ENCODE assay signal across 8 cellular contexts in the genomic region with DNA sequence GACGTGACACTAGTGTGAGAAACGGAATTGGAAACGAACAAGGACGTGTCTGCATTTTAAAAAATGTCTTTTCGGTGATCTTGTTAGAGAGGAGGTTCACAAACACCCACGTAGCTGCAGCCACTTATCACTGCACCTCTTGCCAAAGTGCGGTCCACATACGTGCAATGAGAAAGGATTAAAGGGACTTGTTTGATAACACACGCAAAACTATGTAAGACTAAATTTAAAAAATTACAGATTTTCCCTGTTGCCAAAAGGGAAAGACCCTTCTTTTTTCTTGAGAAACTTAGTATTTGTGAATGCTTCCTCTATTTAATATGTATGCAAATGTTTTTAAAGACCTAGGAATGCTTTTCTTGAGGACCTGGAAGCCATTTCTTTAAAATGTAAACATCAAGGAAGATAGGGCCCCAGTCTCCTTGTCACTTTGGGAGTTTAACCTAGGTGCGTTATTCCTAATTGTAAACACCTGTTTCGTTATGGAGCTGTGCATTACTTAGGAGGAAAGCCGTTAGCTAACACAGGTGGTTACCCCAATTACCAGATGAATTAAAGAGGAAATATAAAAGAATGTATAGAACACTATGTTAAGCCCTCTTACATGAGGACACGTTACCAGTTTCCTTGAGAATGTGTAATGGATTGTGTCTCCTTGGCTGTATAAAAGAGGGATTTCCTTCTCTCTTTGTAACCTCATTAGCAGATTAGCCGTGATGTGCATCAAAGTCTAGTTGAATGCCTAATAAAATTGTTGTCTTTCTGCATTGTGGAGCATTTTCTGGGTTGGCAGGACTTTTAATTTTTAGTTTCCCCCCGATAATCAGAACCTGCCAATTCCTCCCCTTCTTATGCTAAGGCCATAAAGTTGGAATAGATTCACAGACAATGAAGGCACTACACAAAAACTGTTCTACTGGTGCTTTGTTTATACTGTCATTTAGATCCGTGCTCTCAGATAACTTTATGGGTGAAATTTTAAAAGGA. TPM values are rescaled to one million over a fixed set of nuclear protein-coding genes. Genes with fewer than 3 reads are reported as not detected.
DNase-seq lines count a peak whose midpoint lies in the region; ATAC-seq and TF ChIP-seq lines count a peak whose summit lies in the region.

No MANE protein-coding gene starts in this region.

- H3K36me3 Mint-ChIP-seq in activated naive CD4-positive, alpha-beta T cell treated with anti-CD3 and anti-CD28 coated beads, Interleukin-2, amount 10 ng/mL, durations not matched to agents 7 days and 5 days = peaks cover 19% of the 10 kb centered on the region

- peaks cover 45% of the 10 kb centered on the region for H3K4me1 Mint-ChIP-seq in activated naive CD4-positive, alpha-beta T cell treated with anti-CD3 and anti-CD28 coated beads, Interleukin-2, amount 10 ng/mL, durations not matched to agents 7 days and 5 days

- no peak for DNase-seq in activated naive CD4-positive, alpha-beta T cell treated with anti-CD3 and anti-CD28 coated beads, Interleukin-2, amount 10 ng/mL, durations not matched to agents 7 days and 5 days
- no peak for DNase-seq in activated naive CD4-positive, alpha-beta T cell treated with Interleukin-2 at 50 U/mL for 16 hours
- no peak for DNase-seq in SJCRH30
- no peak for DNase-seq in esophagus squamous epithelium (lab: John Stamatoyannopoulos, UW)
- DNase-seq in pons (ENCODE audit: low spot score) = peak; percentile 56
- no peak for DNase-seq in COLO668 (lab: John Stamatoyannopoulos, UW; ENCODE audit: unreplicated experiment)

- H3K27ac ChIP-seq in SJCRH30 = peak overlapping the region; percentile 83; the same call in 1 of the 2 replicates
- H3K27ac ChIP-seq in esophagus squamous epithelium = peak overlapping the region; percentile 96 to 99 (median 96)

- H3K4me3 ChIP-seq in SJCRH30 = peak overlapping the region; percentile 74
- H3K4me3 ChIP-seq in esophagus squamous epithelium = peak overlapping the region; percentile 56 to 87 (median 80)

- TF ChIP-seq POLR2A in esophagus squamous epithelium (IDR thresholded peaks at IDR 0.05) = no peak

- H3K27me3 ChIP-seq in SJCRH30 = no peaks in the 10 kb centered on the region
- no peaks in the 10 kb centered on the region for H3K27me3 ChIP-seq in esophagus squamous epithelium

- intact Hi-C loops in esophagus squamous epithelium (cut with DNase I) = loop anchor here (10.0 kb wide), 2 partner anchors 152 to 258 kb away; a partner anchor contains a TSS

- H3K9me3 ChIP-seq in SJCRH30 (replicated peaks) (no peaks in the 10 kb centered on the region), esophagus squamous epithelium (no peaks in the 10 kb centered on the region)

- CTCF ChIA-PET in activated naive CD4-positive, alpha-beta T cell treated with anti-CD3 and anti-CD28 coated beads, Interleukin-2, amount 10 ng/mL, durations not matched to agents 7 days and 5 days (lab: Charles Lee) = interaction anchor here (0.8 to 1.0 kb wide), 2 partner anchors 10 to 65 kb away, joined by 3 read pairs; no protein-coding TSS in a partner anchor

- ATAC-seq in HG03378 (IDR thresholded peaks at IDR 0.05; ENCODE audit: unreplicated experiment) (no peak), GM18867 (IDR thresholded peaks at IDR 0.05; ENCODE audit: unreplicated experiment) (no peak)

- WGBS in esophagus squamous epithelium, 2 donors = 34% methylated on average over 16 of the region's 16 CpGs

- no peaks in the 10 kb centered on the region for H3K9me3 Mint-ChIP-seq in activated naive CD4-positive, alpha-beta T cell treated with anti-CD3 and anti-CD28 coated beads, Interleukin-2, amount 10 ng/mL, durations not matched to agents 7 days and 5 days

- H3K4me1 ChIP-seq in SJCRH30 (peaks cover 4% of the 10 kb centered on the region), esophagus squamous epithelium (peaks cover 0 to 25% (median 3%) of the 10 kb centered on the region in 3 donors)

- H3K27ac Mint-ChIP-seq in activated naive CD4-positive, alpha-beta T cell treated with anti-CD3 and anti-CD28 coated beads, Interleukin-2, amount 10 ng/mL, durations not matched to agents 7 days and 5 days = peak overlapping the region; percentile 94

- no peak for TF ChIP-seq CTCF in esophagus squamous epithelium (IDR thresholded peaks at IDR 0.05)

- peak overlapping the region; percentile 88 for H3K4me3 Mint-ChIP-seq in activated naive CD4-positive, alpha-beta T cell treated with anti-CD3 and anti-CD28 coated beads, Interleukin-2, amount 10 ng/mL, durations not matched to agents 7 days and 5 days

- H3K36me3 ChIP-seq in SJCRH30 (no peaks in the 10 kb centered on the region), esophagus squamous epithelium (no peaks in the 10 kb centered on the region)

- H3K27me3 Mint-ChIP-seq in activated naive CD4-positive, alpha-beta T cell treated with anti-CD3 and anti-CD28 coated beads, Interleukin-2, amount 10 ng/mL, durations not matched to agents 7 days and 5 days = no peaks in the 10 kb centered on the region

RNA-seq across cellular contexts. Expression of a gene that starts 1.0 kb away (rescaled TPM):
- total RNA-seq in SJCRH30 (2014; rRNA removed; shearing (Covaris generic)) = 0.61 and 0.91 TPM in 2 replicates
- 1 to 10 TPM in 1 of 4 donors, under 1 TPM in 2, not detected in 1; 0.15 to 1.1 (median 0.57) TPM for total RNA-seq in esophagus squamous epithelium
